Comparison of ENCODE assay signal across 17 cellular contexts in genomic region chr7:103821105-103821504, GRCh38.
"Had no signal": no experiment of that assay in that cellular context is flagged by ENCODE, and none has a peak within 500 bp of the region (broad histone marks: within the 10 kb centered on the region; RNA-seq: fewer than 3 reads in every experiment).

No MANE protein-coding gene starts in this region.

- H3K4me1 Mint-ChIP-seq: activated CD4-positive, alpha-beta memory T cell treated with anti-CD3 and anti-CD28 coated beads, Interleukin-2, amount 10 ng/mL, durations not matched to agents 7 days and 5 days; activated CD4-positive, alpha-beta T cell treated with anti-CD3 and anti-CD28 coated beads for 36 hours; activated naive CD4-positive, alpha-beta T cell treated with anti-CD3 and anti-CD28 coated beads, Interleukin-2, amount 50 U/mL, for 24 hours; immature natural killer cell; neural crest cell; stimulated activated naive B cell treated with anti-CD40 and anti-IgM and Interleukin-4, amounts not matched to agents 10 μg/mL and 1 μg/mL and 100 μg/mL, for 72 hours had no signal

- ATAC-seq: activated CD4-positive, alpha-beta T cell treated with anti-CD3 and anti-CD28 coated beads for 36 hours; activated T-cell treated with anti-CD3 and anti-CD28 coated beads, Interleukin-2, amount 50 U/mL, for 4 hours; lower lobe of right lung; right cardiac atrium; stimulated activated naive B cell treated with anti-CD40 and anti-IgM and Interleukin-4, amounts not matched to agents 10 μg/mL and 1 μg/mL and 100 μg/mL, for 72 hours had no signal

- FAIRE-seq: urothelium cell line had no signal

- H3K4me3 Mint-ChIP-seq: activated CD4-positive, alpha-beta memory T cell treated with anti-CD3 and anti-CD28 coated beads, Interleukin-2, amount 10 ng/mL, durations not matched to agents 7 days and 5 days; activated CD4-positive, alpha-beta T cell treated with anti-CD3 and anti-CD28 coated beads for 36 hours; activated naive CD4-positive, alpha-beta T cell treated with anti-CD3 and anti-CD28 coated beads, Interleukin-2, amount 50 U/mL, for 24 hours; activated T-cell treated with anti-CD3 and anti-CD28 coated beads, Interleukin-2, amount 50 U/mL, for 4 hours; immature natural killer cell; neural crest cell; stimulated activated naive B cell treated with anti-CD40 and anti-IgM and Interleukin-4, amounts not matched to agents 10 μg/mL and 1 μg/mL and 100 μg/mL, for 72 hours had no signal

- DNase-seq: activated CD4-positive, alpha-beta memory T cell treated with anti-CD3 and anti-CD28 coated beads, Interleukin-2, amount 10 ng/mL, durations not matched to agents 7 days and 5 days; activated CD4-positive, alpha-beta T cell treated with anti-CD3 and anti-CD28 coated beads for 36 hours; activated effector memory CD4-positive, alpha-beta T cell treated with anti-CD3 and anti-CD28 coated beads, Interleukin-2, amount 50 U/mL, for 16 hours; activated T-cell treated with anti-CD3 and anti-CD28 coated beads, Interleukin-2, amount 50 U/mL, for 4 hours; adrenal gland; foreskin melanocyte; head of caudate nucleus; immature natural killer cell; lower lobe of right lung; right cardiac atrium; stimulated activated CD4-positive, alpha-beta T cell treated with anti-CD3 and anti-CD28 coated beads, Interleukin-15, amount 100 ng/mL, for 24 hours; stimulated activated CD4-positive, alpha-beta T cell treated with anti-CD3 and anti-CD28 coated beads, Interleukin-4, amount 100 ng/mL, for 1 hour; stimulated activated naive B cell treated with anti-CD40 and anti-IgM and Interleukin-4, amounts not matched to agents 10 μg/mL and 1 μg/mL and 100 μg/mL, for 72 hours; tibial artery had no signal

- H3K9me3 Mint-ChIP-seq: activated CD4-positive, alpha-beta memory T cell treated with anti-CD3 and anti-CD28 coated beads, Interleukin-2, amount 10 ng/mL, durations not matched to agents 7 days and 5 days; activated naive CD4-positive, alpha-beta T cell treated with anti-CD3 and anti-CD28 coated beads, Interleukin-2, amount 50 U/mL, for 24 hours had no signal

- H3K27ac Mint-ChIP-seq: activated CD4-positive, alpha-beta memory T cell treated with anti-CD3 and anti-CD28 coated beads, Interleukin-2, amount 10 ng/mL, durations not matched to agents 7 days and 5 days; activated CD4-positive, alpha-beta T cell treated with anti-CD3 and anti-CD28 coated beads for 36 hours; activated naive CD4-positive, alpha-beta T cell treated with anti-CD3 and anti-CD28 coated beads, Interleukin-2, amount 50 U/mL, for 24 hours; immature natural killer cell; stimulated activated naive B cell treated with anti-CD40 and anti-IgM and Interleukin-4, amounts not matched to agents 10 μg/mL and 1 μg/mL and 100 μg/mL, for 72 hours had no signal

- H3K36me3 Mint-ChIP-seq: activated naive CD4-positive, alpha-beta T cell treated with anti-CD3 and anti-CD28 coated beads, Interleukin-2, amount 50 U/mL, for 24 hours; immature natural killer cell; stimulated activated naive B cell treated with anti-CD40 and anti-IgM and Interleukin-4, amounts not matched to agents 10 μg/mL and 1 μg/mL and 100 μg/mL, for 72 hours had no signal

- H3K27me3 Mint-ChIP-seq: stimulated activated naive B cell treated with anti-CD40 and anti-IgM and Interleukin-4, amounts not matched to agents 10 μg/mL and 1 μg/mL and 100 μg/mL, for 72 hours had no signal
